Comparison of ENCODE assay signal across 1 cellular context in the genomic region with DNA sequence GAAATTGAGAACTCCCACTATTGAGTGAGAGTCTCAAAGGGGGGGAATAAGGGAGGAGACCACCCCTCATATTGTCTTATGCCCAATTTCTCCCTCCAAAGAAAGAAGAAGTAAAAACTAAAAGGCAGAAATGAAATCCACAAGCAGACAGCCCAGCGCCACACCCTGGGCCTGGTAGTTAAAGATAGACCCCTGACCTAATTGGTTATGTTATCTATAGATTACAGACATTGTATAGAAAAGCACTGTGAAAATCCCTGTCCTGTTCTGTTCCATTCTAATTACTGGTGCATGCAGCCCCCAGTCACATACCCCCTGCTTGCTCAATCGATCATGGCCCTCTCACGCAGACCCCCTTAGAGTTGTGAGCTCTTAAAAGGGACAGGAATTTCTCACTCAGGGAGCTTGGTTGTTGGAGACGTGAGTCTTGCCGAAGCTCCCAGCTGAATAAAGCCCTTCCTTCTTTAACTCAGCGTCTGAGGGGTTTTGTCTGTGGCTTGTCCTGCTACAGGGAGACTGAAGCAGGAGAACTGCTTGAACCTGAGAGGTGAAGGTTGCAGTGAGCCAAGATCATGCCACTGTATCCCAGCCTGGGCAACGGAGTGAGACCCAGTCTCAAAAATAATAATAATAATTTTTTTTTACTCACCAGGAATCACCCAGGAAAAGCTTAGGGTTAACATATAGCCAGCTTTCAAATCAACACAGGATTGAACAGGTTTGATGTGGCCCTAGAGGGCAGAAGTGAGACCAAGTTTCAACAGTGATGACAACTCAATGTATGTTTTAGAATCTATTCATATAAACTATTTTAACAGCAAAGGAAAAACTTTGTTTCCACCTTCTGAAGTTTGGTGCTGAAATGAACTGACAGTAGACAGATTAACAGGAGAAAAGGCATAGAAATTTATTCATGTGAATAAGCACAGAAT.
TF ChIP-seq lines count a peak whose summit lies in the region.

No MANE protein-coding gene starts in this region.

TF ChIP-seq in K562, 482 proteins besides CTCF, POLR2A, EP300 and RAD21 (continued from another document):
- TF ChIP-seq, protein P1, sequence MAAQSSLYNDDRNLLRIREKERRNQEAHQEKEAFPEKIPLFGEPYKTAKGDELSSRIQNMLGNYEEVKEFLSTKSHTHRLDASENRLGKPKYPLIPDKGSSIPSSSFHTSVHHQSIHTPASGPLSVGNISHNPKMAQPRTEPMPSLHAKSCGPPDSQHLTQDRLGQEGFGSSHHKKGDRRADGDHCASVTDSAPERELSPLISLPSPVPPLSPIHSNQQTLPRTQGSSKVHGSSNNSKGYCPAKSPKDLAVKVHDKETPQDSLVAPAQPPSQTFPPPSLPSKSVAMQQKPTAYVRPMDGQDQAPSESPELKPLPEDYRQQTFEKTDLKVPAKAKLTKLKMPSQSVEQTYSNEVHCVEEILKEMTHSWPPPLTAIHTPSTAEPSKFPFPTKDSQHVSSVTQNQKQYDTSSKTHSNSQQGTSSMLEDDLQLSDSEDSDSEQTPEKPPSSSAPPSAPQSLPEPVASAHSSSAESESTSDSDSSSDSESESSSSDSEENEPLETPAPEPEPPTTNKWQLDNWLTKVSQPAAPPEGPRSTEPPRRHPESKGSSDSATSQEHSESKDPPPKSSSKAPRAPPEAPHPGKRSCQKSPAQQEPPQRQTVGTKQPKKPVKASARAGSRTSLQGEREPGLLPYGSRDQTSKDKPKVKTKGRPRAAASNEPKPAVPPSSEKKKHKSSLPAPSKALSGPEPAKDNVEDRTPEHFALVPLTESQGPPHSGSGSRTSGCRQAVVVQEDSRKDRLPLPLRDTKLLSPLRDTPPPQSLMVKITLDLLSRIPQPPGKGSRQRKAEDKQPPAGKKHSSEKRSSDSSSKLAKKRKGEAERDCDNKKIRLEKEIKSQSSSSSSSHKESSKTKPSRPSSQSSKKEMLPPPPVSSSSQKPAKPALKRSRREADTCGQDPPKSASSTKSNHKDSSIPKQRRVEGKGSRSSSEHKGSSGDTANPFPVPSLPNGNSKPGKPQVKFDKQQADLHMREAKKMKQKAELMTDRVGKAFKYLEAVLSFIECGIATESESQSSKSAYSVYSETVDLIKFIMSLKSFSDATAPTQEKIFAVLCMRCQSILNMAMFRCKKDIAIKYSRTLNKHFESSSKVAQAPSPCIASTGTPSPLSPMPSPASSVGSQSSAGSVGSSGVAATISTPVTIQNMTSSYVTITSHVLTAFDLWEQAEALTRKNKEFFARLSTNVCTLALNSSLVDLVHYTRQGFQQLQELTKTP (IDR thresholded peaks at IDR 0.05; ENCODE audit: low read depth in 1 of 2, partially characterized antibody in 2 of 2): peak in 1 of 2 experiments; percentile 43
- TF ChIP-seq, protein P2, sequence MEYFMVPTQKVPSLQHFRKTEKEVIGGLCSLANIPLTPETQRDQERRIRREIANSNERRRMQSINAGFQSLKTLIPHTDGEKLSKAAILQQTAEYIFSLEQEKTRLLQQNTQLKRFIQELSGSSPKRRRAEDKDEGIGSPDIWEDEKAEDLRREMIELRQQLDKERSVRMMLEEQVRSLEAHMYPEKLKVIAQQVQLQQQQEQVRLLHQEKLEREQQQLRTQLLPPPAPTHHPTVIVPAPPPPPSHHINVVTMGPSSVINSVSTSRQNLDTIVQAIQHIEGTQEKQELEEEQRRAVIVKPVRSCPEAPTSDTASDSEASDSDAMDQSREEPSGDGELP (CRISPR knock-in tag; IDR thresholded peaks at IDR 0.05; ENCODE audit: borderline replicate concordance): peak; percentile 32; the same call in 1 of the 2 replicates
- TF ChIP-seq NFIC (IDR thresholded peaks at IDR 0.05): peak; percentile 51; the same call in 1 of the 2 replicates
- peak; percentile 47 for TF ChIP-seq HDAC3 (IDR thresholded peaks at IDR 0.05; ENCODE audit: borderline replicate concordance, partially characterized antibody)
